5 cellular contexts compared by ENCODE assay signal in genomic region chr4:9147368-9147767, GRCh38. TPM values are rescaled to one million over a fixed set of nuclear protein-coding genes. Genes with fewer than 3 reads are reported as not detected.
"Had no signal": no experiment of that assay in that cellular context is flagged by ENCODE, and none has a peak within 500 bp of the region (broad histone marks: within the 10 kb centered on the region; RNA-seq: fewer than 3 reads in every experiment).

No MANE protein-coding gene starts in this region.

RNA-seq across cellular contexts. Expression of gene FAM90A26, which starts 22.8 kb away (rescaled TPM):
- total RNA-seq: GM23338, H1, H9, HepG2, HT1080 had no signal
